Comparison of ENCODE assay signal across 13 cellular contexts in genomic region chr14:56271988-56272387, GRCh38.
DNase-seq lines count a peak whose midpoint lies in the region; ATAC-seq and TF ChIP-seq lines count a peak whose summit lies in the region.
"Had no signal": no experiment of that assay in that cellular context is flagged by ENCODE, and none has a peak within 500 bp of the region (broad histone marks: within the 10 kb centered on the region; RNA-seq: fewer than 3 reads in every experiment).

No MANE protein-coding gene starts in this region.

- TF ChIP-seq CTCF in RWPE1 (conservative IDR thresholded peaks at IDR 0.05; ENCODE audit: low read depth) = no peak

- H3K4me3 ChIP-seq in skeletal muscle satellite cell (ENCODE audit: low read length) = peak overlapping the region; percentile 22
- H3K4me3 ChIP-seq: left ventricle myocardium inferior, skin epidermis had no signal

- H3K4me1 ChIP-seq in skeletal muscle satellite cell (ENCODE audit: control insufficient read depth, insufficient read depth, low read length) = peaks cover 51% of the 10 kb centered on the region

- peak overlapping the region; percentile 53 for H3K9ac ChIP-seq in skeletal muscle satellite cell (ENCODE audit: low read depth, low read length)

- H3K27me3 ChIP-seq in skeletal muscle satellite cell (ENCODE audit: control insufficient read depth, insufficient read depth, low read length) = no peaks in the 10 kb centered on the region

- DNase-seq in GM04503 (ENCODE audit: low read depth) (peak; percentile 59), RWPE1 (ENCODE audit: low spot score) (peak; percentile 13), fibroblast of gingiva (ENCODE audit: low read depth) (peak; percentile 16), NCI-H2029 (lab: John Stamatoyannopoulos, UW) (no peak)
- DNase-seq: activated CD4-positive, CD25-positive, alpha-beta regulatory T cell; effector CD8-positive, alpha-beta T cell; left ventricle myocardium inferior; NCI-H1930; SW 1271 had no signal

- ATAC-seq in HG02678 (IDR thresholded peaks at IDR 0.05; ENCODE audit: unreplicated experiment) (no peak), GM19397 (IDR thresholded peaks at IDR 0.05; ENCODE audit: unreplicated experiment) (no peak)

- POLR2A ChIA-PET in RWPE1 (lab: Yijun Ruan, JAX; ENCODE audit: low non-redundant PET) = no interaction called here

- H3K4me2 ChIP-seq in skeletal muscle satellite cell (ENCODE audit: low read length) = peak overlapping the region; percentile 11

- CTCF ChIA-PET in RWPE1 (lab: Yijun Ruan, JAX) = no interaction called here

- H3K36me3 ChIP-seq in skeletal muscle satellite cell (ENCODE audit: insufficient read depth, low read length) = no peaks in the 10 kb centered on the region
- H3K36me3 ChIP-seq: left ventricle myocardium inferior had no signal

- peak overlapping the region; percentile 65 for H3K27ac ChIP-seq in RWPE1
- H3K27ac ChIP-seq: left ventricle myocardium inferior had no signal

- H3K9me3 ChIP-seq in skeletal muscle satellite cell (replicated peaks; ENCODE audit: low read length) = no peaks in the 10 kb centered on the region
- H3K9me3 ChIP-seq: left ventricle myocardium inferior had no signal
